In the genomic region with DNA sequence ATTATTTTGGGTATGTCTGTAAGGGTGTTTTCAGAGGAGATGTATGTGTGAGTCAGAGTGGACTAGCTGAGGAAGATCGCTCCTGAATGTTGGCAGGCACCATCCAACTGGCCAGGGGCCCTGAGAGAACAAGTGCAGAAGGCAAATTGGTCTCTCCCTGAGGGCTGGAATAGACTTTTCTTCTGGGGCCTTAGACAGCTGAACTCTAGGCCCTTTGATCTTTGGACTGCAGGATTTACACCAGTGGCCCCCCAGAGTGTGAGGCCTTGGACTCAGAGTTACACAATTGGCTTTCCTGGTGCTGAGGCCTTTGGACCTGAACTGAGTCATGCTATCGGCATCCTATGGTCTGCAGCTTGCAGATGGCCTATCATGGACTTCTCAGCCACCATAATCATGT, we compare ENCODE assay signal across 12 cellular contexts.
DNase-seq lines count a peak whose midpoint lies in the region; ATAC-seq and TF ChIP-seq lines count a peak whose summit lies in the region.
"Had no signal": no experiment of that assay in that cellular context is flagged by ENCODE, and none has a peak within 500 bp of the region (broad histone marks: within the 10 kb centered on the region; RNA-seq: fewer than 3 reads in every experiment).

No MANE protein-coding gene starts in this region.

- intact Hi-C loops in sciatic nerve (cut with DNase I) = no loop called here

- no peaks in the 10 kb centered on the region for H3K36me3 ChIP-seq in HEK293 (ENCODE audit: control insufficient read depth in 2 of 2, insufficient read depth in 1 of 2, low read length in 2 of 2)

- H3K9me3 ChIP-seq in HEK293 (ENCODE audit: control insufficient read depth, insufficient read depth, low read depth, low read length) = no peaks in the 10 kb centered on the region

- CTCF ChIA-PET in HEK293 (lab: Yijun Ruan, JAX) = interaction anchor here (1.2 to 1.9 kb wide), 2 partner anchors 17 to 18 kb away, joined by 4 to 7 read pairs; no protein-coding TSS in a partner anchor

- DNase-seq in T1000 (lab: John Stamatoyannopoulos, UW) = peak; percentile 63
- peak; percentile 63 to 81 for DNase-seq in foreskin fibroblast
- no peak for DNase-seq in sciatic nerve (ENCODE audit: low spot score)
- DNase-seq in SHP77 treated with DMSO at 0.1 percent for 48 hours (lab: John Stamatoyannopoulos, UW) = no peak
- DNase-seq: activated CD4-positive, alpha-beta memory T cell treated with anti-CD3 and anti-CD28 coated beads, Interleukin-2, amount 10 ng/mL, durations not matched to agents 7 days and 5 days; activated naive CD4-positive, alpha-beta T cell treated with anti-CD3 and anti-CD28 coated beads, Interleukin-2, amount 10 ng/mL, durations not matched to agents 7 days and 5 days; CD8-positive, alpha-beta memory T cell; NCI-H1694 treated with DMSO at 0.1 percent for 48 hours had no signal

- H3K27ac ChIP-seq in HEK293 (ENCODE audit: extremely low read depth, low read depth, low read length) = no peak overlapping the region

- POLR2A ChIA-PET in HEK293 (lab: Yijun Ruan, JAX) = no interaction called here

- peak; percentile 78 for ATAC-seq in sciatic nerve
- ATAC-seq in GM18517 (IDR thresholded peaks at IDR 0.05; ENCODE audit: unreplicated experiment) = no peak
- ATAC-seq in GM18870 (IDR thresholded peaks at IDR 0.05; ENCODE audit: unreplicated experiment) = no peak
- ATAC-seq in HG03159 (IDR thresholded peaks at IDR 0.05; ENCODE audit: unreplicated experiment) = no peak

- no peak overlapping the region for H3K4me3 ChIP-seq in HEK293 (ENCODE audit: low read depth, low read length)
- no peak overlapping the region for H3K4me3 ChIP-seq in foreskin fibroblast (ENCODE audit: low read depth in 1 of 2, low read length in 2 of 2)

- no peaks in the 10 kb centered on the region for H3K4me1 ChIP-seq in HEK293 (ENCODE audit: control insufficient read depth, insufficient read depth, low read length)

- TF ChIP-seq CTCF in HEK293 (tag by site-specific recombination; IDR thresholded peaks at IDR 0.05) (no peak), foreskin fibroblast (IDR thresholded peaks at IDR 0.05; ENCODE audit: low read depth, low read length) (no peak)

TF ChIP-seq in HEK293, 187 proteins besides CTCF, POLR2A, EP300 and RAD21:
- no peak for TF ChIP-seq ZNF707 (tag by site-specific recombination; IDR thresholded peaks at IDR 0.05)
- TF ChIP-seq ZNF311 (tag by site-specific recombination; IDR thresholded peaks at IDR 0.05; ENCODE audit: borderline replicate concordance) = no peak
- no peak for TF ChIP-seq ZNF37A (tag by site-specific recombination; IDR thresholded peaks at IDR 0.05)
- 0 out of 2 replicates have a peak, but pooled peaks have one; percentile 17 for TF ChIP-seq GLIS1 (tag by site-specific recombination; IDR thresholded peaks at IDR 0.05)
- TF ChIP-seq ZNF830 (tag by site-specific recombination; IDR thresholded peaks at IDR 0.05; ENCODE audit: low read depth) = no peak
- TF ChIP-seq ZEB2 (tag by site-specific recombination; IDR thresholded peaks at IDR 0.05) = no peak
- TF ChIP-seq, protein P1, sequence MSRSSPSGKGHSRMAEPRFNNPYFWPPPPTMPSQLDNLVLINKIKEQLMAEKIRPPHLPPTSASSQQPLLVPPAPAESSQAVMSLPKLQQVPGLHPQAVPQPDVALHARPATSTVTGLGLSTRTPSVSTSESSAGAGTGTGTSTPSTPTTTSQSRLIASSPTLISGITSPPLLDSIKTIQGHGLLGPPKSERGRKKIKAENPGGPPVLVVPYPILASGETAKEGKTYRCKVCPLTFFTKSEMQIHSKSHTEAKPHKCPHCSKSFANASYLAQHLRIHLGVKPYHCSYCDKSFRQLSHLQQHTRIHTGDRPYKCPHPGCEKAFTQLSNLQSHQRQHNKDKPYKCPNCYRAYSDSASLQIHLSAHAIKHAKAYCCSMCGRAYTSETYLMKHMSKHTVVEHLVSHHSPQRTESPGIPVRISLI (tag by site-specific recombination; IDR thresholded peaks at IDR 0.05) = no peak
- no peak for TF ChIP-seq ZNF747 (tag by site-specific recombination; IDR thresholded peaks at IDR 0.05)
- no peak for TF ChIP-seq ZNF600 (tag by site-specific recombination; IDR thresholded peaks at IDR 0.05)
- no peak for TF ChIP-seq ZNF837 (tag by site-specific recombination; IDR thresholded peaks at IDR 0.05)
- TF ChIP-seq, protein P2, sequence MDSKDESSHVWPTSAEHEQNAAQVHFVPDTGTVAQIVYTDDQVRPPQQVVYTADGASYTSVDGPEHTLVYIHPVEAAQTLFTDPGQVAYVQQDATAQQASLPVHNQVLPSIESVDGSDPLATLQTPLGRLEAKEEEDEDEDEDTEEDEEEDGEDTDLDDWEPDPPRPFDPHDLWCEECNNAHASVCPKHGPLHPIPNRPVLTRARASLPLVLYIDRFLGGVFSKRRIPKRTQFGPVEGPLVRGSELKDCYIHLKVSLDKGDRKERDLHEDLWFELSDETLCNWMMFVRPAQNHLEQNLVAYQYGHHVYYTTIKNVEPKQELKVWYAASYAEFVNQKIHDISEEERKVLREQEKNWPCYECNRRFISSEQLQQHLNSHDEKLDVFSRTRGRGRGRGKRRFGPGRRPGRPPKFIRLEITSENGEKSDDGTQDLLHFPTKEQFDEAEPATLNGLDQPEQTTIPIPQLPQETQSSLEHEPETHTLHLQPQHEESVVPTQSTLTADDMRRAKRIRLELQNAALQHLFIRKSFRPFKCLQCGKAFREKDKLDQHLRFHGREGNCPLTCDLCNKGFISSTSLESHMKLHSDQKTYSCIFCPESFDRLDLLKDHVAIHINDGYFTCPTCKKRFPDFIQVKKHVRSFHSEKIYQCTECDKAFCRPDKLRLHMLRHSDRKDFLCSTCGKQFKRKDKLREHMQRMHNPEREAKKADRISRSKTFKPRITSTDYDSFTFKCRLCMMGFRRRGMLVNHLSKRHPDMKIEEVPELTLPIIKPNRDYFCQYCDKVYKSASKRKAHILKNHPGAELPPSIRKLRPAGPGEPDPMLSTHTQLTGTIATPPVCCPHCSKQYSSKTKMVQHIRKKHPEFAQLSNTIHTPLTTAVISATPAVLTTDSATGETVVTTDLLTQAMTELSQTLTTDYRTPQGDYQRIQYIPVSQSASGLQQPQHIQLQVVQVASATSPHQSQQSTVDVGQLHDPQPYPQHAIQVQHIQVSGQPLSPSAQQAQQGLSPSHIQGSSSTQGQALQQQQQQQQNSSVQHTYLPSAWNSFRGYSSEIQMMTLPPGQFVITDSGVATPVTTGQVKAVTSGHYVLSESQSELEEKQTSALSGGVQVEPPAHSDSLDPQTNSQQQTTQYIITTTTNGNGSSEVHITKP (tag by site-specific recombination; IDR thresholded peaks at IDR 0.05) = peak; percentile 65
- no peak for TF ChIP-seq WT1 (tag by site-specific recombination; IDR thresholded peaks at IDR 0.05)

Comparison
In these comparisons a context has a peak if more than half of its experiments do, and no peak if none do; other contexts are left out.
1. DNase-seq: peak in T1000 (single experiment) and foreskin fibroblast (2 of 2); none in sciatic nerve (single experiment) and SHP77 treated with DMSO at 0.1 percent for 48 hours (single experiment).